In the genomic region with DNA sequence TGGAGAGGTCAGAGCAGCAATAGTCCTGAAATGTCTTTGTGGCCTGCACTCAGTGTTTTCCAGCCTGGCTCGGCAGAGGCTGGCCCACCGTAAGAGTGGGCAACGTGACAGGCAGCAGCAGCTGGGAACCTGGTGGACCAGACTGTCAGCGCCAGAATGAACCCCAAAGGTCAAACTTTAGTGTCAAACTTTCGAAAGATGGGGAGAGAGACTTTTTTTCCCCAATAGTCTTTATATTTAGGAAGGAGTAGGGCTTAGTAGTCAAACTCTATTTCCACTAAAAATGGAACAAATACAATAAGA, we compare ENCODE assay signal across 22 cellular contexts. TPM values are rescaled to one million over a fixed set of nuclear protein-coding genes. Genes with fewer than 3 reads are reported as not detected.
DNase-seq lines count a peak whose midpoint lies in the region; ATAC-seq and TF ChIP-seq lines count a peak whose summit lies in the region.
"Had no signal": no experiment of that assay in that cellular context is flagged by ENCODE, and none has a peak within 500 bp of the region (broad histone marks: within the 10 kb centered on the region; RNA-seq: fewer than 3 reads in every experiment).

No MANE protein-coding gene starts in this region.

- H3K4me3 Mint-ChIP-seq in neural progenitor cell = peak overlapping the region; percentile 78
- H3K4me3 Mint-ChIP-seq: activated naive CD8-positive, alpha-beta T cell treated with anti-CD3 and anti-CD28 coated beads, Interleukin-2, amount 50 U/mL, for 24 hours; naive B cell; stimulated activated naive B cell treated with anti-CD40 and anti-IgM and Interleukin-4, amounts not matched to agents 10 μg/mL and 1 μg/mL and 100 μg/mL, for 72 hours; T-helper 2 cell treated with Interferon-gamma antibody and Interleukin-4, amounts not matched to agents 5 μg/mL and 100 μg/mL, for 36 hours had no signal

- ATAC-seq in gastroesophageal sphincter (no peak), HG02884 (IDR thresholded peaks at IDR 0.05; ENCODE audit: unreplicated experiment) (no peak)
- ATAC-seq: activated CD4-positive, CD25-positive, alpha-beta regulatory T cell treated with anti-CD3 and anti-CD28 coated beads, Interleukin-2, amount 50 U/mL, for 24 hours; activated naive CD8-positive, alpha-beta T cell treated with anti-CD3 and anti-CD28 coated beads, Interleukin-2, amount 50 U/mL, for 24 hours; left lung; stimulated activated naive B cell treated with anti-CD40 and anti-IgM and Interleukin-4, amounts not matched to agents 10 μg/mL and 1 μg/mL and 100 μg/mL, for 72 hours had no signal

- H3K27me3 Mint-ChIP-seq in neural progenitor cell (ENCODE audit: insufficient read depth, low read depth) = peaks cover 13% of the 10 kb centered on the region

- no peak overlapping the region for H2AFZ ChIP-seq in neural progenitor cell (replicated peaks)

- H3K36me3 ChIP-seq in DOHH2 (ENCODE audit: control insufficient read depth, low read length) = no peaks in the 10 kb centered on the region
- H3K36me3 ChIP-seq in SK-N-MC (ENCODE audit: insufficient read depth, low read length) = no peaks in the 10 kb centered on the region
- no peaks in the 10 kb centered on the region for H3K36me3 ChIP-seq in gastroesophageal sphincter
- H3K36me3 ChIP-seq in neural progenitor cell = no peaks in the 10 kb centered on the region
- H3K36me3 ChIP-seq: left lung had no signal

- TF ChIP-seq POLR2A in gastroesophageal sphincter (IDR thresholded peaks at IDR 0.05) = no peak

- H3K36me3 Mint-ChIP-seq in neural progenitor cell = peaks cover 2% of the 10 kb centered on the region
- H3K36me3 Mint-ChIP-seq: CD4-positive, CD25-positive, alpha-beta regulatory T cell; naive B cell had no signal

- H3K27ac Mint-ChIP-seq in neural progenitor cell = peak overlapping the region; percentile 71
- H3K27ac Mint-ChIP-seq: activated naive CD8-positive, alpha-beta T cell treated with anti-CD3 and anti-CD28 coated beads, Interleukin-2, amount 50 U/mL, for 24 hours; stimulated activated naive B cell treated with anti-CD40 and anti-IgM and Interleukin-4, amounts not matched to agents 10 μg/mL and 1 μg/mL and 100 μg/mL, for 72 hours; T-helper 2 cell treated with Interferon-gamma antibody and Interleukin-4, amounts not matched to agents 5 μg/mL and 100 μg/mL, for 36 hours had no signal

- peaks cover 55% of the 10 kb centered on the region for H3K4me1 ChIP-seq in DOHH2 (ENCODE audit: control insufficient read depth, low read length)
- H3K4me1 ChIP-seq in gastroesophageal sphincter = peaks cover 0 to 60% (median 5%) of the 10 kb centered on the region in 3 donors
- peaks cover 94% of the 10 kb centered on the region for H3K4me1 ChIP-seq in neural progenitor cell

- H4K20me1 ChIP-seq in DOHH2 (ENCODE audit: control insufficient read depth, insufficient read depth, low read depth, low read length) (no peaks in the 10 kb centered on the region), neural progenitor cell (ENCODE audit: low read depth) (peaks cover 75% of the 10 kb centered on the region)

- H3K27ac ChIP-seq in DOHH2 (ENCODE audit: low read depth, low read length) (no peak overlapping the region), SK-N-MC (no peak overlapping the region), gastroesophageal sphincter (peak overlapping the region in 3 of 4 donors; percentile 63 to 70 (median 69)), neural progenitor cell (peak overlapping the region; percentile 91)
- H3K27ac ChIP-seq: left lung had no signal

- H3K79me2 ChIP-seq in DOHH2 (ENCODE audit: control insufficient read depth, low read length) (no peaks in the 10 kb centered on the region), neural progenitor cell (ENCODE audit: low read depth) (peaks cover 13% of the 10 kb centered on the region)

- H3K9me2 ChIP-seq in DOHH2 (replicated peaks; ENCODE audit: control insufficient read depth, low read length) = no peaks in the 10 kb centered on the region

- H3K9me3 ChIP-seq in DOHH2 (ENCODE audit: control insufficient read depth, insufficient read depth, low read length) = no peaks in the 10 kb centered on the region
- H3K9me3 ChIP-seq in SK-N-MC (ENCODE audit: low read depth, low read length) = no peaks in the 10 kb centered on the region
- no peaks in the 10 kb centered on the region for H3K9me3 ChIP-seq in gastroesophageal sphincter
- H3K9me3 ChIP-seq in neural progenitor cell (ENCODE audit: low read depth) = no peaks in the 10 kb centered on the region
- H3K9me3 ChIP-seq: left lung had no signal

- H3K9ac ChIP-seq in SK-N-MC (ENCODE audit: insufficient read length) (peak overlapping the region; percentile 17), neural progenitor cell (no peak overlapping the region)

- H3K9me3 Mint-ChIP-seq in neural progenitor cell = no peaks in the 10 kb centered on the region
- H3K9me3 Mint-ChIP-seq: activated naive CD8-positive, alpha-beta T cell treated with anti-CD3 and anti-CD28 coated beads, Interleukin-2, amount 50 U/mL, for 24 hours; stimulated activated naive B cell treated with anti-CD40 and anti-IgM and Interleukin-4, amounts not matched to agents 10 μg/mL and 1 μg/mL and 100 μg/mL, for 72 hours; T-helper 2 cell treated with Interferon-gamma antibody and Interleukin-4, amounts not matched to agents 5 μg/mL and 100 μg/mL, for 36 hours had no signal

- H3K4me3 ChIP-seq in DOHH2 (ENCODE audit: low read length) (peak overlapping the region; percentile 31), SK-N-MC (peak overlapping the region; percentile 49; the same call in 1 of the 2 replicates), gastroesophageal sphincter (peak overlapping the region in 1 of 2 donors; percentile 53), neural progenitor cell (no peak overlapping the region)
- H3K4me3 ChIP-seq: left lung had no signal

- no peak for TF ChIP-seq EP300 in gastroesophageal sphincter (IDR thresholded peaks at IDR 0.05)

- TF ChIP-seq CTCF in DOHH2 (IDR thresholded peaks at IDR 0.05; ENCODE audit: low read depth, low read length, poor library complexity, severe bottlenecking) (no peak), gastroesophageal sphincter (IDR thresholded peaks at IDR 0.05) (no peak), neural progenitor cell (IDR thresholded peaks at IDR 0.05) (no peak)

- peaks cover 98% of the 10 kb centered on the region for H3K4me1 Mint-ChIP-seq in neural progenitor cell

- H3F3A ChIP-seq in DOHH2 (ENCODE audit: control insufficient read depth, insufficient read depth) (no peaks in the 10 kb centered on the region), neural progenitor cell (ENCODE audit: low read depth) (peaks cover 97% of the 10 kb centered on the region)

- peaks cover 2% of the 10 kb centered on the region; the same call in 1 of the 2 replicates for H3K27me3 ChIP-seq in DOHH2 (ENCODE audit: control insufficient read depth, low read length)
- H3K27me3 ChIP-seq in gastroesophageal sphincter = peaks cover 16% of the 10 kb centered on the region
- no peaks in the 10 kb centered on the region for H3K27me3 ChIP-seq in neural progenitor cell

- H3K4me2 ChIP-seq in DOHH2 (ENCODE audit: low read length) (peak overlapping the region; percentile 51), neural progenitor cell (peak overlapping the region; percentile 72)

- no peak for DNase-seq in SK-N-MC (ENCODE audit: low read depth, low spot score)
- no peak for DNase-seq in neural progenitor cell (ENCODE audit: low spot score)
- no peak for DNase-seq in activated gamma-delta T cell (lab: John Stamatoyannopoulos, UW)
- DNase-seq in stimulated activated CD4-positive, alpha-beta T cell treated with anti-CD3 and anti-CD28 coated beads, Interleukin-4, amount 100 ng/mL, for 4 hours = no peak
- DNase-seq in SKM-1 (lab: John Stamatoyannopoulos, UW; ENCODE audit: unreplicated experiment) = no peak
- DNase-seq: activated naive CD8-positive, alpha-beta T cell treated with anti-CD3 and anti-CD28 coated beads, Interleukin-2, amount 50 U/mL, for 24 hours; CD4-positive, CD25-positive, alpha-beta regulatory T cell; DMS79 treated with DMSO at 0.1 percent for 48 hours; effector memory CD4-positive, alpha-beta T cell; left lung; naive B cell; NCI-H2029; stimulated activated naive B cell treated with anti-CD40 and anti-IgM and Interleukin-4, amounts not matched to agents 10 μg/mL and 1 μg/mL and 100 μg/mL, for 72 hours had no signal

- 42 to 67% methylated on average over 5 of the region's 5 CpGs for WGBS in gastroesophageal sphincter (ENCODE audit: low coverage in 1 of 2), 2 donors

RNA-seq across cellular contexts. Expression of a gene that starts 10.2 kb away (rescaled TPM):
- not detected for total RNA-seq in gastroesophageal sphincter
- 13.9 and 25.7 TPM in 2 replicates for total RNA-seq in neural progenitor cell (ENCODE audit: low replicate concordance)
- total RNA-seq: cardiac septum, fibroblast of villous mesenchyme, pulmonary artery endothelial cell, urinary bladder had no signal

RNA-seq across cellular contexts. Expression of a gene that starts 23.7 kb away (rescaled TPM):
- total RNA-seq in gastroesophageal sphincter (not detected), neural progenitor cell (ENCODE audit: low replicate concordance) (15.0 and 79.0 TPM in 2 replicates)
- total RNA-seq: cardiac septum; CD4-positive, CD25-positive, alpha-beta regulatory T cell; fibroblast of villous mesenchyme; pulmonary artery endothelial cell; urinary bladder had no signal

RNA-seq across cellular contexts. Expression of a gene that starts 58.9 kb away (rescaled TPM):
- total RNA-seq in gastroesophageal sphincter = 10 to 100 TPM in 1 of 4 donors, 1 to 10 TPM in 3; 5.1 to 13.7 (median 6.3) TPM
- total RNA-seq in neural progenitor cell (ENCODE audit: low replicate concordance) = 14.1 and 25.5 TPM in 2 replicates
- total RNA-seq: pulmonary artery endothelial cell had no signal

Comparison
In these comparisons a context has a peak if more than half of its experiments do, and no peak if none do; other contexts are left out.
1. H3K27ac ChIP-seq: peak in gastroesophageal sphincter (3 of 4) and neural progenitor cell (single experiment); none in DOHH2 (single experiment) and SK-N-MC (single experiment).
2. RNA of a gene that starts 10.2 kb away (total RNA-seq): 13.9 to 25.7 TPM in neural progenitor cell; not detected in gastroesophageal sphincter; every median in the first group is over 10 times any median in the second.
3. RNA of a gene that starts 23.7 kb away (total RNA-seq): 15.0 to 79.0 TPM in neural progenitor cell; not detected in gastroesophageal sphincter; every median in the first group is over 10 times any median in the second.